In the genomic region with DNA sequence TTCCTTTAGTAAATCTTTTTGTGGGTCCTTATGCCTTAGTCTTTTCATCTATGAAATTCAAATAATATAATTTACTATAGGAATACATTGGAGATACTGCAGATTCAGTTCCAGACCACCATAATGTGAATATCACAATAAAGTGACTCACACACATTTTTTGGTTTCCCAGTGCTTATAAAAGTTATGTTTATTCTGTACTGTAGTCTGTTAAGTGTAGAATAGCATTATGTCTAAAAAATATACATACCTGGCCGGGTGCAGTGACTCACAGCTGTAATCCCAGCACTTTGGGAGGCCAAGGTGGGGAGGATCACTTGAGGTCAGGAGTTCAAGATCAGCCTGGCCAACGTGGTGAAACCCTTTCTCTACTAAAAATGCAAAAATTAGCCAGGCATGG, we compare ENCODE assay signal across 26 cellular contexts. TPM values are rescaled to one million over a fixed set of nuclear protein-coding genes. Genes with fewer than 3 reads are reported as not detected.
"Had no signal": no experiment of that assay in that cellular context is flagged by ENCODE, and none has a peak within 500 bp of the region (broad histone marks: within the 10 kb centered on the region; RNA-seq: fewer than 3 reads in every experiment).

No MANE protein-coding gene starts in this region.

- H3K4me1 ChIP-seq: left lung, lower lobe of right lung, pancreas, prostate gland, vagina had no signal

- H3K27me3 ChIP-seq: left lung, pancreas, tibial nerve, vagina had no signal

- H3K9me3 ChIP-seq: left lung, lower lobe of right lung, pancreas, prostate gland, tibial nerve, vagina had no signal

- H3K27ac ChIP-seq: left lung, lower lobe of right lung, pancreas, prostate gland, skin epidermis, tibial nerve, vagina had no signal

- H3K4me3 ChIP-seq: left lung, lower lobe of right lung, pancreas, prostate gland, skin epidermis, tibial nerve, vagina had no signal

- DNase-seq: hippocampal formation; kidney; left colon; left lung; lower lobe of right lung; mammary epithelial cell; mesenchymal stem cell; naive thymus-derived CD4-positive, alpha-beta T cell; nucleus accumbens; pancreas; posterior cingulate gyrus; retina; right cardiac atrium; stimulated activated CD4-positive, alpha-beta T cell treated with anti-CD3 and anti-CD28 coated beads, Interleukin-12 subunit alpha, Interleukin-12 subunit beta, amount 100 ng/mL, for 4 hours; stimulated activated CD4-positive, alpha-beta T cell treated with anti-CD3 and anti-CD28 coated beads, Interleukin-15, amount 100 ng/mL, for 24 hours; stimulated activated CD4-positive, alpha-beta T cell treated with anti-CD3 and anti-CD28 coated beads, Interleukin-2, amount 100 ng/mL, for 24 hours; stimulated activated CD4-positive, alpha-beta T cell treated with anti-CD3 and anti-CD28 coated beads, Interleukin-4, amount 100 ng/mL, for 1 hour; stimulated activated naive CD4-positive, alpha-beta T cell had no signal

- H3K36me3 ChIP-seq: left lung, lower lobe of right lung, pancreas, prostate gland, tibial nerve, vagina had no signal

- ATAC-seq: left colon; left lung; lower lobe of right lung; naive thymus-derived CD4-positive, alpha-beta T cell; natural killer cell treated with Interleukin-12 subunit alpha and Interleukin-12 subunit beta and Interleukin-15 and Interleukin-18, amount 100 ng/mL, for 72 hours; pancreas; right cardiac atrium; sciatic nerve; stimulated activated effector memory CD8-positive, alpha-beta T cell treated with anti-CD3 and anti-CD28 coated beads, Interleukin-12 subunit alpha, Interleukin-12 subunit beta, amount 100 ng/mL, for 72 hours had no signal

RNA-seq across cellular contexts. Expression of a gene that starts 53.9 kb away (rescaled TPM):
- total RNA-seq: natural killer cell treated with Interleukin-12 subunit alpha and Interleukin-12 subunit beta and Interleukin-15 and Interleukin-18, amount 100 ng/mL, for 72 hours had no signal
- polyA plus RNA-seq: naive thymus-derived CD4-positive, alpha-beta T cell; neural cell had no signal
